Comparison of ENCODE assay signal across 8 cellular contexts in the genomic region with DNA sequence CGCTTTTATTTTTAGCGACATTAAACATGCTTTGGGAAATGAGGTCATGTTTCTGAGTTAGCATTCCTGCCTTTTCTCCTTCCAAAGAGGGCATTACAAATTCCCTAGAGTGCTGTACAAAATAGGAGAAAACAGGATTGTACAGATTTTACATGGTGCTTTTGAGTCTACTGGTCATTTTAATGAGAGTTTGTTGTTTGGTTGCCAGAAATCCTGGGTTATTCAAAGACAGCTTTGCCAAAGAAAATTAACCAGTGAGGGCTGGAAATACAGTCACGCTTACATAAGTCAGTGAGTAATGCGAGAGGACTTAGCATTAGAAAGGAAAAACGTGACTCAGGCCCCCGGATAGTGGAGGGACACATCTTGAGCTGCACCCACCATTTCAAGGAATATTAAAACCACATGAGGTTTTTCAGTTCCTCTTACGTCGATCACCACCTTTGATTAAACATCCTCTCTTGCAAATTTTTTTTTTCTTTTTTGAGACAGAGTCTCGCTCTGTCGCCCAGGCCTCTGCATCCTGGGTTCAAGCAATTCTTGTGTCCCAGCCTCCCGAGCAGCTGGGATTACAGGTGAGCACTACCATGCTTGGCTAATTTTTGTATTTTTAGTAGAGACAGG. TPM values are rescaled to one million over a fixed set of nuclear protein-coding genes. Genes with fewer than 3 reads are reported as not detected.
A peak's percentile ranks its signal among the peaks of the same experiment; 100 is the strongest.
DNase-seq lines count a peak whose midpoint lies in the region; ATAC-seq and TF ChIP-seq lines count a peak whose summit lies in the region.

No MANE protein-coding gene starts in this region.

- no peak overlapping the region for H2BK5ac ChIP-seq in neuronal stem cell (ENCODE audit: low read length)

- DNase-seq in GM06990 (ENCODE audit: extremely low read depth, insufficient read length) (peak; percentile 62), T-helper 2 cell (peak in 4 of 5 experiments; percentile 18 to 79 (median 42)), brain microvascular endothelial cell (peak; percentile 89), stromal cell of bone marrow (ENCODE audit: low read depth) (peak; percentile 99), endothelial cell (ENCODE audit: low spot score) (no peak), neuronal stem cell (ENCODE audit: low spot score) (no peak)

- no peaks in the 10 kb centered on the region for H3K36me3 Mint-ChIP-seq in endothelial cell (ENCODE audit: low read depth, unreplicated experiment)

- H3K9me3 Mint-ChIP-seq in endothelial cell (ENCODE audit: unreplicated experiment) = no peaks in the 10 kb centered on the region

- H3K4me2 ChIP-seq in neuronal stem cell (ENCODE audit: insufficient read depth, low read length, poor library complexity, severe bottlenecking) = no peak overlapping the region

- H2AK5ac ChIP-seq in neuronal stem cell (ENCODE audit: low read depth, low read length) = no peak overlapping the region

- no peak overlapping the region for H2BK120ac ChIP-seq in neuronal stem cell (ENCODE audit: low read depth, low read length)

- TF ChIP-seq CTCF in GM06990 (IDR thresholded peaks at IDR 0.05; ENCODE audit: insufficient read depth, low read length, poor library complexity, severe bottlenecking) (no peak), brain microvascular endothelial cell (IDR thresholded peaks at IDR 0.05; ENCODE audit: low read depth, low read length, missing control alignments) (no peak), endothelial cell (IDR thresholded peaks at IDR 0.05; ENCODE audit: unreplicated experiment) (no peak)

- no CpG with 5 or more reads among the region's 11 CpGs for WGBS in neuronal stem cell (ENCODE audit: extremely low coverage in 2 of 2, insufficient read length in 2 of 2, insufficient replicate concordance in 1 of 2), 2 donors

- no peak overlapping the region for H4K91ac ChIP-seq in neuronal stem cell (ENCODE audit: low read depth, low read length, poor library complexity)

- in situ Hi-C loops in brain microvascular endothelial cell (cut with HindIII; ENCODE audit: low pct_ligation_motif_present, low sequenced_read_pairs) = no loop called here

- no peaks in the 10 kb centered on the region for H3K9me3 ChIP-seq in muscle layer of duodenum (ENCODE audit: control insufficient read depth in 1 of 2, low read length in 2 of 2)
- no peaks in the 10 kb centered on the region for H3K9me3 ChIP-seq in neuronal stem cell (replicated peaks in 1 of 2; ENCODE audit: control insufficient read depth in 2 of 2, insufficient read depth in 1 of 2, low read depth in 1 of 2, low read length in 2 of 2)

- H3K18ac ChIP-seq in neuronal stem cell (ENCODE audit: low read length) = no peak overlapping the region

- H3K9ac ChIP-seq in neuronal stem cell (ENCODE audit: low read depth, low read length, poor library complexity) = no peak overlapping the region

- no peak overlapping the region for H3K23ac ChIP-seq in neuronal stem cell (ENCODE audit: low read depth, low read length, poor library complexity)

- no peak overlapping the region for H3K4me3 ChIP-seq in GM06990 (replicated peaks; ENCODE audit: low read depth, low read length)
- H3K4me3 ChIP-seq in brain microvascular endothelial cell (ENCODE audit: low read depth, low read length) = no peak overlapping the region
- peak overlapping the region in 1 of 2 donors; percentile 20 for H3K4me3 ChIP-seq in muscle layer of duodenum (ENCODE audit: low read depth in 1 of 2, low read length in 2 of 2)
- H3K4me3 ChIP-seq in neuronal stem cell (ENCODE audit: low read length in 2 of 2) = no peak overlapping the region

- H4K8ac ChIP-seq in neuronal stem cell (ENCODE audit: low read depth, low read length) = no peak overlapping the region

- peaks cover 5% of the 10 kb centered on the region for H3K79me1 ChIP-seq in neuronal stem cell (ENCODE audit: low read depth, low read length)

- no peak overlapping the region for H3K14ac ChIP-seq in neuronal stem cell (ENCODE audit: low read length)

- H2AFZ ChIP-seq in neuronal stem cell (ENCODE audit: low read length) = no peak overlapping the region

- H3K4me3 Mint-ChIP-seq in endothelial cell (ENCODE audit: unreplicated experiment) = no peak overlapping the region

- H3K36me3 ChIP-seq in GM06990 (ENCODE audit: control insufficient read depth, insufficient read depth, low read length) = peaks cover under 1% of the 10 kb centered on the region; the same call in 1 of the 2 replicates
- peaks cover 3% of the 10 kb centered on the region for H3K36me3 ChIP-seq in brain microvascular endothelial cell (replicated peaks)
- H3K36me3 ChIP-seq in muscle layer of duodenum (ENCODE audit: control insufficient read depth in 1 of 2, insufficient read depth in 2 of 2, low read length in 2 of 2) = no peaks in the 10 kb centered on the region
- peaks cover 4 to 11% of the 10 kb centered on the region in 2 donors for H3K36me3 ChIP-seq in neuronal stem cell (replicated peaks in 1 of 2; ENCODE audit: control insufficient read depth in 2 of 2, insufficient read depth in 2 of 2, low read length in 2 of 2)

- no peak overlapping the region for H3K27ac Mint-ChIP-seq in endothelial cell (ENCODE audit: unreplicated experiment)

- peaks cover 36% of the 10 kb centered on the region for H3K4me1 Mint-ChIP-seq in endothelial cell (ENCODE audit: unreplicated experiment)

- H2BK12ac ChIP-seq in neuronal stem cell (ENCODE audit: low read length) = no peak overlapping the region

- peaks cover 3% of the 10 kb centered on the region for H3K27me3 Mint-ChIP-seq in endothelial cell (ENCODE audit: unreplicated experiment)

- peaks cover 5 to 18% of the 10 kb centered on the region in 2 donors for H3K4me1 ChIP-seq in muscle layer of duodenum (ENCODE audit: control insufficient read depth in 1 of 2, insufficient read depth in 2 of 2, low read length in 2 of 2)
- H3K4me1 ChIP-seq in neuronal stem cell (ENCODE audit: control insufficient read depth in 2 of 2, insufficient read depth in 1 of 2, low read depth in 1 of 2, low read length in 2 of 2) = peaks cover 5 to 7% of the 10 kb centered on the region in 2 donors

- no peak overlapping the region for H2BK15ac ChIP-seq in neuronal stem cell (ENCODE audit: low read length)

- H3K27ac ChIP-seq in brain microvascular endothelial cell (peak overlapping the region; percentile 79), muscle layer of duodenum (ENCODE audit: low read length) (peak overlapping the region; percentile 53), neuronal stem cell (replicated peaks; ENCODE audit: low read length) (no peak overlapping the region)

- peak; percentile 24 for ATAC-seq in HG02981 (IDR thresholded peaks at IDR 0.05; ENCODE audit: unreplicated experiment)

- no peak overlapping the region for H3K4ac ChIP-seq in neuronal stem cell (ENCODE audit: low read length)

- no peaks in the 10 kb centered on the region for H3K27me3 ChIP-seq in GM06990 (replicated peaks; ENCODE audit: control insufficient read depth, insufficient read depth, low read length)
- H3K27me3 ChIP-seq in brain microvascular endothelial cell (replicated peaks) = no peaks in the 10 kb centered on the region
- H3K27me3 ChIP-seq in muscle layer of duodenum (ENCODE audit: low read depth, low read length) = no peaks in the 10 kb centered on the region
- no peaks in the 10 kb centered on the region for H3K27me3 ChIP-seq in neuronal stem cell (ENCODE audit: control insufficient read depth in 3 of 3, insufficient read depth in 3 of 3, low read depth in 1 of 3, low read length in 3 of 3)

RNA-seq across cellular contexts. Expression of a gene that starts 55.4 kb away (rescaled TPM):
- 45.8 TPM for total RNA-seq in endothelial cell (ENCODE audit: unreplicated experiment)
- polyA plus RNA-seq in neuronal stem cell (2013, experiment 1 of 2) = 19.9 TPM
- 19.4 TPM for polyA plus RNA-seq in neuronal stem cell (2013, experiment 2 of 2)

Comparison
In these comparisons a context has a peak if more than half of its experiments do, and no peak if none do; other contexts are left out.
1. DNase-seq: peak in GM06990 (single experiment), T-helper 2 cell (4 of 5), brain microvascular endothelial cell (single experiment) and stromal cell of bone marrow (single experiment); none in endothelial cell (single experiment) and neuronal stem cell (single experiment).